ENCODE assay signal across 8 cellular contexts in genomic region chr10:75408911-75409885, GRCh38. TPM values are rescaled to one million over a fixed set of nuclear protein-coding genes. Genes with fewer than 3 reads are reported as not detected.
A peak's percentile ranks its signal among the peaks of the same experiment; 100 is the strongest.
DNase-seq lines count a peak whose midpoint lies in the region; ATAC-seq lines count a peak whose summit lies in the region.

No MANE protein-coding gene starts in this region.

- no peaks in the 10 kb centered on the region for H3K9me3 Mint-ChIP-seq in dendritic cell treated with granulocyte-macrophage colony-stimulating factor and Interleukin-4, amounts not matched to agents 40 ng/mL and 50 ng/mL, for 4 days
- H3K9me3 Mint-ChIP-seq in stimulated activated naive CD8-positive, alpha-beta T cell treated with anti-CD3 and anti-CD28 coated beads, Interleukin-15, amount 100 ng/mL, for 72 hours = no peaks in the 10 kb centered on the region

- DNase-seq in SIG-M5 treated with dmso at 0.1 percent for 504 hours (lab: John Stamatoyannopoulos, UW; ENCODE audit: unreplicated experiment) (peak; percentile 47), SIG-M5 (lab: John Stamatoyannopoulos, UW) (no peak), RPMI8226 (peak; percentile 21), left lobe of liver (ENCODE audit: low spot score) (peak; percentile 85)
- peak in 1 of 2 donors; percentile 36 for DNase-seq in stimulated activated naive CD8-positive, alpha-beta T cell treated with anti-CD3 and anti-CD28 coated beads, Interleukin-15, amount 100 ng/mL, for 72 hours

- H3K4me1 Mint-ChIP-seq in dendritic cell treated with granulocyte-macrophage colony-stimulating factor and Interleukin-4, amounts not matched to agents 40 ng/mL and 50 ng/mL, for 4 days (ENCODE audit: low read depth) = peaks cover 29% of the 10 kb centered on the region
- H3K4me1 Mint-ChIP-seq in stimulated activated naive CD8-positive, alpha-beta T cell treated with anti-CD3 and anti-CD28 coated beads, Interleukin-15, amount 100 ng/mL, for 72 hours = peaks cover 23% of the 10 kb centered on the region

- peaks cover 12% of the 10 kb centered on the region for H3K36me3 Mint-ChIP-seq in dendritic cell treated with granulocyte-macrophage colony-stimulating factor and Interleukin-4, amounts not matched to agents 40 ng/mL and 50 ng/mL, for 4 days (ENCODE audit: low read depth)

- peaks cover 65% of the 10 kb centered on the region for H3K27me3 Mint-ChIP-seq in dendritic cell treated with granulocyte-macrophage colony-stimulating factor and Interleukin-4, amounts not matched to agents 40 ng/mL and 50 ng/mL, for 4 days
- H3K27me3 Mint-ChIP-seq in stimulated activated naive CD8-positive, alpha-beta T cell treated with anti-CD3 and anti-CD28 coated beads, Interleukin-15, amount 100 ng/mL, for 72 hours = peaks cover 90% of the 10 kb centered on the region

- H3K27ac Mint-ChIP-seq in dendritic cell treated with granulocyte-macrophage colony-stimulating factor and Interleukin-4, amounts not matched to agents 40 ng/mL and 50 ng/mL, for 4 days = peak overlapping the region; percentile 81
- no peak overlapping the region for H3K27ac Mint-ChIP-seq in stimulated activated naive CD8-positive, alpha-beta T cell treated with anti-CD3 and anti-CD28 coated beads, Interleukin-15, amount 100 ng/mL, for 72 hours

- peak overlapping the region; percentile 96 for H3K4me3 Mint-ChIP-seq in dendritic cell treated with granulocyte-macrophage colony-stimulating factor and Interleukin-4, amounts not matched to agents 40 ng/mL and 50 ng/mL, for 4 days
- H3K4me3 Mint-ChIP-seq in stimulated activated naive CD8-positive, alpha-beta T cell treated with anti-CD3 and anti-CD28 coated beads, Interleukin-15, amount 100 ng/mL, for 72 hours = peak overlapping the region; percentile 84 to 87

- intact Hi-C loops in dendritic cell treated with granulocyte-macrophage colony-stimulating factor and Interleukin-4, amounts not matched to agents 40 ng/mL and 50 ng/mL, for 4 days (cut with micrococcal nuclease) = loop anchor here (10.0 kb wide), 1 partner anchor 116 kb away; no protein-coding TSS in a partner anchor

- ATAC-seq in HG03354 (IDR thresholded peaks at IDR 0.05; ENCODE audit: poor library complexity, severe bottlenecking, unreplicated experiment) (peak; percentile 59), left lobe of liver (peak; percentile 97), GM21825 (IDR thresholded peaks at IDR 0.05; ENCODE audit: unreplicated experiment) (no peak)
- peak; percentile 73 for ATAC-seq in stimulated activated naive CD8-positive, alpha-beta T cell treated with anti-CD3 and anti-CD28 coated beads, Interleukin-15, amount 100 ng/mL, for 72 hours

RNA-seq across cellular contexts. Expression of gene ZNF503, which starts 7.6 kb away (rescaled TPM):
- total RNA-seq in left lobe of liver = 7.3 TPM

RNA-seq across cellular contexts. Expression of gene LRMDA, which starts 22.2 kb away (rescaled TPM):
- 9.1 TPM for total RNA-seq in left lobe of liver
